ENCODE assay signal across 9 cellular contexts in the genomic region with DNA sequence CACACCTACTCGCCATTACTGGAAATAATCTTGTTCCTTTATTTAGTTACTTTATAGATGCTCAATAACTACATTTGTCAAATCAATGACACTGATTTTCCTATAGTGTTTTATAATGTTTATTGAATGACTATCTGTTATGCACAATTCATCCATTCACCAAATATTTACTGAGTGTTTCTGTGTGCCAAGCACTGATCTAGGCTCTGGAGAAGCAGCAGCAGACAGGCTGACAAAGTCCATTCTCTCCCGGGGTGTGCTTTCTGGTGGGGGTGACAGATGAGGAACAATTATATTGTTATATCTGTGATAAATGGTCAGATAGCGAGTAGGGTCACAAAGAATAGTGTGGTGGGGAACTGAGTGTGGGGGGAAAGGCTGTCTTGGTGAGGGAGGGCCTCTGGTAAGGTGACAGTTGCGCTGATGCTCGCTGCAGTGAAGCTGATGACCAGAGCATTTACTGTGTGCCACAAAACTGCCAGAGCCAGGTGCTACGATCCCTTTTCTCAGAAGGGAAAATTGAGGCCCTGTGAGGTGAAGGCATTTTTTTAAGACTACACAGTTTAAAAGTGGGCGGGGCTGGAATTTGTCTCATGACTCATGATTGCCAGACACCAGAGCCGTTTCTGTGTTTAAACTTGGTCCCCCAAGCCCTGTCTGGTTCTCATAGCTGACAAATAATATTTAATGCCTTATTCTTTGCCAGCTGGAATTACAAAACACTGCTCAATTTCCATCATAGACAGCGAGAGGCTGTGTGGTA. TPM values are rescaled to one million over a fixed set of nuclear protein-coding genes. Genes with fewer than 3 reads are reported as not detected.
DNase-seq lines count a peak whose midpoint lies in the region; ATAC-seq and TF ChIP-seq lines count a peak whose summit lies in the region.
"Had no signal": no experiment of that assay in that cellular context is flagged by ENCODE, and none has a peak within 500 bp of the region (broad histone marks: within the 10 kb centered on the region; RNA-seq: fewer than 3 reads in every experiment).

No MANE protein-coding gene starts in this region.

- H4K20me1 ChIP-seq in SU-DHL-6 (ENCODE audit: low read depth, low read length): no peaks in the 10 kb centered on the region

- no peak for ATAC-seq in GM19395 (IDR thresholded peaks at IDR 0.05; ENCODE audit: unreplicated experiment)

- 93 to 96% methylated on average over 6 to 7 of the region's 9 CpGs for WGBS in mesodermal cell (ENCODE audit: insufficient coverage in 2 of 2), 2 experiments

- no peak for TF ChIP-seq CTCF in SU-DHL-6 (IDR thresholded peaks at IDR 0.05; ENCODE audit: insufficient read depth, low read length, poor library complexity, severe bottlenecking)

- H3K27ac ChIP-seq in SU-DHL-6 (ENCODE audit: low read depth, low read length): peak overlapping the region; percentile 48
- peak overlapping the region; percentile 7 for H3K27ac ChIP-seq in mesodermal cell (ENCODE audit: low read depth, low read length, severe bottlenecking)

- H3K4me1 Mint-ChIP-seq in stimulated activated naive CD8-positive, alpha-beta T cell treated with anti-CD3 and anti-CD28 coated beads, Interleukin-15, Interleukin-2, amounts not matched to agents 100 ng/mL and 50 ng/mL, for 24 hours (ENCODE audit: low read depth): peaks cover 91% of the 10 kb centered on the region

- H3K9me3 ChIP-seq in SU-DHL-6 (ENCODE audit: insufficient read depth, low read length) (no peaks in the 10 kb centered on the region), mesodermal cell (ENCODE audit: control insufficient read depth, low read length) (no peaks in the 10 kb centered on the region)

- H3K27me3 ChIP-seq in SU-DHL-6 (ENCODE audit: low read length): no peaks in the 10 kb centered on the region

- no peaks in the 10 kb centered on the region for H3K9me2 ChIP-seq in SU-DHL-6 (replicated peaks; ENCODE audit: insufficient read depth, low read length)

- peaks cover 45% of the 10 kb centered on the region for H3K36me3 Mint-ChIP-seq in stimulated activated naive CD8-positive, alpha-beta T cell treated with anti-CD3 and anti-CD28 coated beads, Interleukin-15, Interleukin-2, amounts not matched to agents 100 ng/mL and 50 ng/mL, for 24 hours (ENCODE audit: low read depth)

- H3K9ac ChIP-seq in SU-DHL-6 (ENCODE audit: low read length): no peak overlapping the region; the same call in 1 of the 2 replicates

- H3K4me3 ChIP-seq in SU-DHL-6 (ENCODE audit: insufficient read depth, low read length, poor library complexity, severe bottlenecking) (no peak overlapping the region), mesodermal cell (ENCODE audit: extremely low read depth, insufficient read depth, low read length, poor library complexity, severe bottlenecking) (no peak overlapping the region)

- H3K36me3 ChIP-seq in SU-DHL-6 (ENCODE audit: low read length) (no peaks in the 10 kb centered on the region), mesodermal cell (ENCODE audit: control insufficient read depth, insufficient read depth, low read length) (peaks cover 39% of the 10 kb centered on the region)

- peaks cover 69% of the 10 kb centered on the region for H3K4me1 ChIP-seq in mesodermal cell (ENCODE audit: control insufficient read depth, insufficient read depth, low read length, poor library complexity, severe bottlenecking)

- peak overlapping the region; percentile 83 for H3K4me3 Mint-ChIP-seq in stimulated activated naive CD8-positive, alpha-beta T cell treated with anti-CD3 and anti-CD28 coated beads, Interleukin-15, Interleukin-2, amounts not matched to agents 100 ng/mL and 50 ng/mL, for 24 hours
- H3K4me3 Mint-ChIP-seq: nephron had no signal

- H3K79me2 ChIP-seq in SU-DHL-6 (ENCODE audit: insufficient read depth, low read length): no peaks in the 10 kb centered on the region

- peak overlapping the region; percentile 95 for H3K27ac Mint-ChIP-seq in stimulated activated naive CD8-positive, alpha-beta T cell treated with anti-CD3 and anti-CD28 coated beads, Interleukin-15, Interleukin-2, amounts not matched to agents 100 ng/mL and 50 ng/mL, for 24 hours
- H3K27ac Mint-ChIP-seq: nephron had no signal

- H3F3A ChIP-seq in SU-DHL-6 (ENCODE audit: insufficient read depth): peaks cover 10% of the 10 kb centered on the region; the same call in 1 of the 2 replicates

- H3K27me3 Mint-ChIP-seq in stimulated activated naive CD8-positive, alpha-beta T cell treated with anti-CD3 and anti-CD28 coated beads, Interleukin-15, Interleukin-2, amounts not matched to agents 100 ng/mL and 50 ng/mL, for 24 hours: no peaks in the 10 kb centered on the region

- no peak overlapping the region for H3K4me2 ChIP-seq in SU-DHL-6 (ENCODE audit: low read depth, low read length, poor library complexity, severe bottlenecking)

- DNase-seq in Daoy (ENCODE audit: low read depth): peak; percentile 73
- DNase-seq in amniotic epithelial cell (ENCODE audit: low read depth): peak; percentile 86
- no peak for DNase-seq in germinal center (ENCODE audit: low spot score)
- DNase-seq in NCI-H510A treated with DMSO at 0.1 percent for 48 hours (lab: John Stamatoyannopoulos, UW): no peak

- no peak overlapping the region for H2AFZ ChIP-seq in SU-DHL-6 (ENCODE audit: low read depth, low read length, severe bottlenecking)

- no peaks in the 10 kb centered on the region for H3K9me3 Mint-ChIP-seq in stimulated activated naive CD8-positive, alpha-beta T cell treated with anti-CD3 and anti-CD28 coated beads, Interleukin-15, Interleukin-2, amounts not matched to agents 100 ng/mL and 50 ng/mL, for 24 hours
- H3K9me3 Mint-ChIP-seq: nephron had no signal

RNA-seq across cellular contexts. Expression of gene PACS1, which starts 10.2 kb away (rescaled TPM):
- total RNA-seq in Daoy (2014; rRNA removed; shearing (Covaris generic)): 10.9 and 13.0 TPM in 2 replicates
- 94.8 TPM for polyA plus RNA-seq in mesodermal cell (2013, experiment 1 of 2)
- polyA plus RNA-seq in mesodermal cell (2013, experiment 2 of 2): 81.1 TPM

RNA-seq across cellular contexts. Expression of gene SF3B2, which starts 28.1 kb away (rescaled TPM):
- 257 and 289 TPM in 2 replicates for total RNA-seq in Daoy (2014; rRNA removed; shearing (Covaris generic))
- polyA plus RNA-seq in mesodermal cell (2013, experiment 1 of 2): 205 TPM
- 185 TPM for polyA plus RNA-seq in mesodermal cell (2013, experiment 2 of 2)

RNA-seq across cellular contexts. Expression of gene GAL3ST3, which starts 31.3 kb away (rescaled TPM):
- not detected in 2 replicates for total RNA-seq in Daoy (2014; rRNA removed; shearing (Covaris generic))
- polyA plus RNA-seq in mesodermal cell (2013, experiment 1 of 2): 4.5 TPM
- polyA plus RNA-seq in mesodermal cell (2013, experiment 2 of 2): 2.6 TPM

RNA-seq across cellular contexts. Expression of gene CATSPER1, which starts 54.0 kb away (rescaled TPM):
- total RNA-seq in Daoy (2014; rRNA removed; shearing (Covaris generic)): 0.45 and 1.3 TPM in 2 replicates
- polyA plus RNA-seq in mesodermal cell (2013, experiment 1 of 2): 0.96 TPM
- 0.35 TPM for polyA plus RNA-seq in mesodermal cell (2013, experiment 2 of 2)

Comparison
In these comparisons a context has a peak if more than half of its experiments do, and no peak if none do; other contexts are left out.
1. DNase-seq: peak in Daoy (single experiment) and amniotic epithelial cell (single experiment); none in germinal center (single experiment) and NCI-H510A treated with DMSO at 0.1 percent for 48 hours (single experiment).